Comparison of ENCODE assay signal across 21 cellular contexts in the genomic region with DNA sequence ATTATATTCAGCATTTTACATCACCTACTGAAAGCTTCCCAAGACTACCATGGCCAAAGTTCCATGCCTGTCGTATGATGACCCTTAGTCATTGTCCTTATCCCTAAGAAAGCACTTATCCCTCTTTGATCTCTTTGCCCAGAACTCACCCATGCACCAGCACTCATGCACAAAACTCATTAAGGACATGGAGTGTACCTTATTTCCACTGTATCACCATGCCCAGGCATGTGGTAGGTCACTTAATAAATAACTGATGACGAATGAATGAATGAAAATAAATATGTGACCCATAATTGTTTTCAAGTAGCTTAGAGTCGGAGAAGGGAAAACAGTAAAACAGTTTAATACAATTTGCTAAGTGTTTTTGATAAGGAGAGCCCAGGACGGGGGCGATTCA.
A peak's percentile ranks its signal among the peaks of the same experiment; 100 is the strongest.
DNase-seq lines count a peak whose midpoint lies in the region; ATAC-seq, FAIRE-seq and TF ChIP-seq lines count a peak whose summit lies in the region.
"Had no signal": no experiment of that assay in that cellular context is flagged by ENCODE, and none has a peak within 500 bp of the region (broad histone marks: within the 10 kb centered on the region; RNA-seq: fewer than 3 reads in every experiment).

No MANE protein-coding gene starts in this region.

- H3K4me1 ChIP-seq in cardiac muscle cell (ENCODE audit: low read depth) (peaks cover 21% of the 10 kb centered on the region), heart right ventricle (peaks cover 0 to 5% (median 0%) of the 10 kb centered on the region in 9 donors), neural progenitor cell (peaks cover 34% of the 10 kb centered on the region), lower lobe of right lung (no peaks in the 10 kb centered on the region)
- H3K4me1 ChIP-seq: BLaER1 had no signal

- no peak for FAIRE-seq in frontal cortex (lab: Jason Lieb, UNC)
- FAIRE-seq: D721Med, HTR-8/SVneo had no signal

- H3K27me3 ChIP-seq in cardiac muscle cell (no peaks in the 10 kb centered on the region), heart right ventricle (no peaks in the 10 kb centered on the region), neural progenitor cell (no peaks in the 10 kb centered on the region), lower lobe of right lung (ENCODE audit: low read depth) (no peaks in the 10 kb centered on the region)
- H3K27me3 ChIP-seq: BLaER1 had no signal

- H3K79me2 ChIP-seq in neural progenitor cell (ENCODE audit: low read depth) = no peaks in the 10 kb centered on the region

- no peak overlapping the region for H3K4me2 ChIP-seq in neural progenitor cell
- H3K4me2 ChIP-seq: BLaER1 had no signal

- no peak for ATAC-seq in heart right ventricle
- no peak for ATAC-seq in lower lobe of right lung
- ATAC-seq: HCT116 had no signal

- WGBS in heart right ventricle, 2 donors = 76 to 82% methylated on average over 5 of the region's 5 CpGs

- H3K9ac ChIP-seq in neural progenitor cell = no peak overlapping the region
- H3K9ac ChIP-seq: BLaER1 had no signal

- H3K36me3 Mint-ChIP-seq in neural progenitor cell = no peaks in the 10 kb centered on the region
- H3K36me3 Mint-ChIP-seq: CD14-positive monocyte had no signal

- TF ChIP-seq CTCF in cardiac muscle cell (IDR thresholded peaks at IDR 0.05; ENCODE audit: low read depth, low read length) = no peak
- TF ChIP-seq CTCF in heart right ventricle (IDR thresholded peaks at IDR 0.05) = no peak
- TF ChIP-seq CTCF in neural progenitor cell (IDR thresholded peaks at IDR 0.05) = no peak
- TF ChIP-seq CTCF in lower lobe of right lung (IDR thresholded peaks at IDR 0.05) = no peak

- H2AFZ ChIP-seq in neural progenitor cell (replicated peaks) = peak overlapping the region; percentile 28

- intact Hi-C loops in heart right ventricle (cut with DNase I) = no loop called here
- intact Hi-C loops in lower lobe of right lung (cut with DNase I) = no loop called here

- no peaks in the 10 kb centered on the region for H3F3A ChIP-seq in neural progenitor cell (ENCODE audit: low read depth)

- H3K4me1 Mint-ChIP-seq in neural progenitor cell = peaks cover 16% of the 10 kb centered on the region
- H3K4me1 Mint-ChIP-seq: CD14-positive monocyte; CD8-positive, alpha-beta memory T cell had no signal

- no peaks in the 10 kb centered on the region for H3K9me3 Mint-ChIP-seq in neural progenitor cell
- H3K9me3 Mint-ChIP-seq: HFFc6 had no signal

- H3K36me3 ChIP-seq in cardiac muscle cell (no peaks in the 10 kb centered on the region), heart right ventricle (no peaks in the 10 kb centered on the region), KOPT-K1 (ENCODE audit: insufficient read depth, low read length) (peaks cover 20% of the 10 kb centered on the region), neural progenitor cell (no peaks in the 10 kb centered on the region), lower lobe of right lung (no peaks in the 10 kb centered on the region)
- H3K36me3 ChIP-seq: BLaER1 had no signal

- H3K4me3 ChIP-seq in cardiac muscle cell = no peak overlapping the region
- no peak overlapping the region for H3K4me3 ChIP-seq in heart right ventricle
- H3K4me3 ChIP-seq in neural progenitor cell = no peak overlapping the region
- no peak overlapping the region for H3K4me3 ChIP-seq in lower lobe of right lung
- H3K4me3 ChIP-seq: BLaER1 had no signal

- DNase-seq in cardiac muscle cell (ENCODE audit: low read depth in 1 of 2, low spot score in 1 of 2) (no peak), heart right ventricle (no peak), neural progenitor cell (ENCODE audit: low spot score) (no peak), ecto neural progenitor cell (ENCODE audit: low spot score) (no peak), frontal cortex (ENCODE audit: low spot score in 2 of 2) (no peak), lower lobe of right lung (no peak)
- DNase-seq: 8988T; CD8-positive, alpha-beta memory T cell; COR-L47; DMS79 treated with DMSO at 0.1 percent for 48 hours; GF-D8; GOT3; H7; HFFc6; IMR-90 had no signal

- H3K27ac ChIP-seq in cardiac muscle cell (peak overlapping the region; percentile 0), heart right ventricle (no peak overlapping the region), KOPT-K1 (ENCODE audit: low read depth, low read length, poor library complexity, severe bottlenecking) (peak overlapping the region; percentile 34), neural progenitor cell (no peak overlapping the region), lower lobe of right lung (no peak overlapping the region)
- H3K27ac ChIP-seq: BLaER1 had no signal

- H3K27me3 Mint-ChIP-seq in neural progenitor cell (ENCODE audit: insufficient read depth, low read depth) = peaks cover 4% of the 10 kb centered on the region
- H3K27me3 Mint-ChIP-seq: CD8-positive, alpha-beta memory T cell had no signal

- H3K9me3 ChIP-seq in cardiac muscle cell (ENCODE audit: low read depth) (no peaks in the 10 kb centered on the region), heart right ventricle (no peaks in the 10 kb centered on the region), KOPT-K1 (ENCODE audit: insufficient read depth, low read length, poor library complexity, severe bottlenecking) (no peaks in the 10 kb centered on the region), neural progenitor cell (ENCODE audit: low read depth) (no peaks in the 10 kb centered on the region), lower lobe of right lung (no peaks in the 10 kb centered on the region)
- H3K9me3 ChIP-seq: BLaER1 had no signal

- no peak overlapping the region for H3K4me3 Mint-ChIP-seq in neural progenitor cell
- H3K4me3 Mint-ChIP-seq: CD14-positive monocyte; CD8-positive, alpha-beta memory T cell; HFFc6 had no signal

- H3K27ac Mint-ChIP-seq in neural progenitor cell = no peak overlapping the region
- H3K27ac Mint-ChIP-seq: CD14-positive monocyte, HFFc6 had no signal

- H4K20me1 ChIP-seq in neural progenitor cell (ENCODE audit: low read depth) = no peaks in the 10 kb centered on the region
- H4K20me1 ChIP-seq: BLaER1 had no signal

Comparison
In these comparisons a context has a peak if more than half of its experiments do, and no peak if none do; other contexts are left out.
1. H3K27ac ChIP-seq: peak in cardiac muscle cell (single experiment) and KOPT-K1 (single experiment); none in heart right ventricle (0 of 10), neural progenitor cell (single experiment) and lower lobe of right lung (single experiment).